1 cellular context compared by ENCODE assay signal in genomic region chr11:33735426-33736147, GRCh38.
TF ChIP-seq lines count a peak whose summit lies in the region.

No MANE protein-coding gene starts in this region.

TF ChIP-seq in GM12878, 131 proteins besides CTCF, POLR2A, EP300 and RAD21 (continues in another document):
- TF ChIP-seq TCF12 (IDR thresholded peaks at IDR 0.05; ENCODE audit: low read depth, low read length) (peak; percentile 43; the same call in 1 of the 2 replicates), YBX1 (IDR thresholded peaks at IDR 0.05) (no peak), ZBTB33 (IDR thresholded peaks at IDR 0.05) (0 out of 2 replicates have a peak, but pooled peaks have one; percentile 23), IRF3 (IDR thresholded peaks at IDR 0.05) (no peak), CBX3 (IDR thresholded peaks at IDR 0.05; ENCODE audit: borderline replicate concordance, low read depth) (no peak), PBX3 (IDR thresholded peaks at IDR 0.05; ENCODE audit: insufficient replicate concordance, low read depth, low read length) (no peak), ATF3 (IDR thresholded peaks at IDR 0.05; ENCODE audit: borderline replicate concordance, extremely low read depth, low read depth, low read length) (no peak), DPF2 (IDR thresholded peaks at IDR 0.05) (no peak), PAX5 (IDR thresholded peaks at IDR 0.05; ENCODE audit: borderline replicate concordance, low read depth, low read length) (no peak; the same call in 1 of the 2 replicates), SPI1 (IDR thresholded peaks at IDR 0.05; ENCODE audit: borderline replicate concordance, insufficient read depth, low read depth, low read length) (peak; percentile 83), HSF1 (IDR thresholded peaks at IDR 0.05; ENCODE audit: low read depth, low read length) (no peak), GATAD2B (conservative IDR thresholded peaks at IDR 0.05; ENCODE audit: low read depth) (no peak), ELK1 (IDR thresholded peaks at IDR 0.05; ENCODE audit: low read depth, low read length) (no peak), MLLT1 (IDR thresholded peaks at IDR 0.05) (peak; percentile 57; the same call in 1 of the 2 replicates), ZNF384 (IDR thresholded peaks at IDR 0.05; ENCODE audit: borderline replicate concordance, low read depth, low read length) (peak; percentile 90), TBL1XR1 (IDR thresholded peaks at IDR 0.05; ENCODE audit: low read depth, low read length) (0 out of 2 replicates have a peak, but pooled peaks have one; percentile 11), YY1 (IDR thresholded peaks at IDR 0.05; ENCODE audit: low read depth, low read length) (peak; percentile 32), RUNX3 (IDR thresholded peaks at IDR 0.05; ENCODE audit: low read length) (peak; percentile 83), JUNB (IDR thresholded peaks at IDR 0.05) (peak; percentile 30; the same call in 1 of the 2 replicates), CBFB (IDR thresholded peaks at IDR 0.05; ENCODE audit: low read depth) (peak; percentile 80; the same call in 1 of the 2 replicates), TCF3 (IDR thresholded peaks at IDR 0.05; ENCODE audit: borderline replicate concordance, insufficient read depth, low read depth, low read length) (peak; percentile 52; the same call in 1 of the 2 replicates), BHLHE40 (IDR thresholded peaks at IDR 0.05; ENCODE audit: borderline replicate concordance in 1 of 2, low read depth in 2 of 2, low read length in 1 of 2) (peak in 1 of 2 experiments; percentile 11; a peak in 1 of 4 replicates), SKIL (IDR thresholded peaks at IDR 0.05; ENCODE audit: low read depth, poor library complexity, severe bottlenecking) (no peak), NR2F1 (conservative IDR thresholded peaks at IDR 0.05) (peak; percentile 76), MTA2 (IDR thresholded peaks at IDR 0.05; ENCODE audit: low read depth) (0 out of 2 replicates have a peak, but pooled peaks have one; percentile 24), STAT1 (conservative IDR thresholded peaks at IDR 0.05) (no peak), NFXL1 (IDR thresholded peaks at IDR 0.05; ENCODE audit: borderline replicate concordance) (no peak), BACH1 (IDR thresholded peaks at IDR 0.05; ENCODE audit: borderline replicate concordance) (no peak), ZBTB40 (IDR thresholded peaks at IDR 0.05; ENCODE audit: borderline replicate concordance) (no peak), MEF2B (IDR thresholded peaks at IDR 0.05; ENCODE audit: partially characterized antibody, poor library complexity, severe bottlenecking) (peak; percentile 79), ATF2 (IDR thresholded peaks at IDR 0.05; ENCODE audit: low read length) (peak; percentile 27; the same call in 1 of the 2 replicates), IKZF2 (IDR thresholded peaks at IDR 0.05) (peak; percentile 59 to 77; a peak in 3 of 4 replicates), USF2 (IDR thresholded peaks at IDR 0.05; ENCODE audit: borderline replicate concordance, low read depth, low read length) (no peak), MEF2A (IDR thresholded peaks at IDR 0.05; ENCODE audit: insufficient read depth, low read depth, low read length) (0 out of 2 replicates have a peak, but pooled peaks have one; percentile 45), CEBPB (IDR thresholded peaks at IDR 0.05; ENCODE audit: borderline replicate concordance in 1 of 2, low read depth in 2 of 2, low read length in 2 of 2) (no peak), MYB (IDR thresholded peaks at IDR 0.05; ENCODE audit: borderline replicate concordance, low read depth, low read length) (no peak), MYC (IDR thresholded peaks at IDR 0.05; ENCODE audit: insufficient read depth, insufficient read length, insufficient replicate concordance, low read length, severe bottlenecking) (no peak), BCL11A (IDR thresholded peaks at IDR 0.05; ENCODE audit: low read depth, low read length) (0 out of 2 replicates have a peak, but pooled peaks have one; percentile 6), ATF7 (IDR thresholded peaks at IDR 0.05; ENCODE audit: low read depth) (0 out of 2 replicates have a peak, but pooled peaks have one; percentile 17)
